In genomic region chr1:3075666-3076387, GRCh38 we compare ENCODE assay signal across 19 cellular contexts. TPM values are rescaled to one million over a fixed set of nuclear protein-coding genes. Genes with fewer than 3 reads are reported as not detected.
DNase-seq lines count a peak whose midpoint lies in the region; ATAC-seq and TF ChIP-seq lines count a peak whose summit lies in the region.
"Had no signal": no experiment of that assay in that cellular context is flagged by ENCODE, and none has a peak within 500 bp of the region (broad histone marks: within the 10 kb centered on the region; RNA-seq: fewer than 3 reads in every experiment).

No MANE protein-coding gene starts in this region.

- H3K4me1 Mint-ChIP-seq in endothelial cell (ENCODE audit: unreplicated experiment): no peaks in the 10 kb centered on the region

- no peaks in the 10 kb centered on the region for H3K27me3 ChIP-seq in right cardiac atrium (ENCODE audit: control insufficient read depth, insufficient read depth)

- intact Hi-C loops in right cardiac atrium (cut with DNase I) (loop anchor here in 2 of 4 donors (10.0 kb wide), 2 partner anchors 199 to 209 kb away; no protein-coding TSS in a partner anchor), cardiac septum (cut with DNase I) (no loop called here)

- H3K27me3 Mint-ChIP-seq in endothelial cell (ENCODE audit: unreplicated experiment): peaks cover 17% of the 10 kb centered on the region

- H3K4me3 Mint-ChIP-seq in endothelial cell (ENCODE audit: unreplicated experiment): peak overlapping the region; percentile 21
- H3K4me3 Mint-ChIP-seq: CD4-positive, alpha-beta memory T cell had no signal

- no peak overlapping the region for H3K27ac ChIP-seq in right cardiac atrium (ENCODE audit: low read length)
- H3K27ac ChIP-seq: GM23248, RWPE1 had no signal

- no peak overlapping the region for H3K27ac Mint-ChIP-seq in endothelial cell (ENCODE audit: unreplicated experiment)
- H3K27ac Mint-ChIP-seq: CD4-positive, alpha-beta memory T cell had no signal

- no peaks in the 10 kb centered on the region for H3K9me3 ChIP-seq in right cardiac atrium (ENCODE audit: control insufficient read depth, low read length)

- DNase-seq in right cardiac atrium (peak in 2 of 3 donors; percentile 41 to 42), cardiac septum (ENCODE audit: low spot score) (no peak), endothelial cell (ENCODE audit: low spot score) (no peak), retinal pigment epithelial cell (ENCODE audit: low read depth) (no peak), MV-4-11 (lab: John Stamatoyannopoulos, UW) (no peak), islet precursor cell (no peak), NCI-H524 (lab: John Stamatoyannopoulos, UW) (no peak)
- DNase-seq: Calu3; CD4-positive, alpha-beta memory T cell; GM23248; NCI-H1417 treated with DMSO at 0.1 percent for 48 hours; NCI-H1930 had no signal

- H3K4me3 ChIP-seq in right cardiac atrium (ENCODE audit: low read length): no peak overlapping the region
- H3K4me3 ChIP-seq in retinal pigment epithelial cell (ENCODE audit: low read length): peak overlapping the region; percentile 17
- H3K4me3 ChIP-seq: GM23248, K562 had no signal

- H3K4me1 ChIP-seq in right cardiac atrium (ENCODE audit: control insufficient read depth, insufficient read depth, low read length): no peaks in the 10 kb centered on the region

- H3K9me3 Mint-ChIP-seq in endothelial cell (ENCODE audit: unreplicated experiment): no peaks in the 10 kb centered on the region
- H3K9me3 Mint-ChIP-seq: CD4-positive, alpha-beta memory T cell had no signal

- no peak for TF ChIP-seq CTCF in endothelial cell (IDR thresholded peaks at IDR 0.05; ENCODE audit: unreplicated experiment)
- TF ChIP-seq CTCF in retinal pigment epithelial cell (conservative IDR thresholded peaks at IDR 0.05; ENCODE audit: low read depth, low read length): no peak

- H3K36me3 Mint-ChIP-seq in endothelial cell (ENCODE audit: low read depth, unreplicated experiment): peaks cover 4% of the 10 kb centered on the region
- H3K36me3 Mint-ChIP-seq: CD4-positive, alpha-beta memory T cell had no signal

- 91% methylated on average over 37 of the region's 37 CpGs for WGBS in right cardiac atrium

- ATAC-seq in right cardiac atrium: no peak
- ATAC-seq in HG03045 (IDR thresholded peaks at IDR 0.05; ENCODE audit: unreplicated experiment): no peak
- ATAC-seq: HCT116, K562 had no signal

RNA-seq across cellular contexts. Expression of gene PRDM16, which starts 6.8 kb away (rescaled TPM):
- total RNA-seq in right cardiac atrium (1 to 10 TPM; 1.1 to 2.9 (median 1.8) TPM), cardiac septum (12.9 TPM), endothelial cell (ENCODE audit: unreplicated experiment) (21.4 TPM)
- polyA plus RNA-seq in right cardiac atrium: 1.9 TPM
- total RNA-seq: CD4-positive, alpha-beta memory T cell; GM23248 had no signal
- polyA plus RNA-seq: CD4-positive, alpha-beta memory T cell had no signal

RNA-seq across cellular contexts. Expression of gene ACTRT2, which starts 54.6 kb away (rescaled TPM):
- total RNA-seq in right cardiac atrium: not detected
- not detected for polyA plus RNA-seq in right cardiac atrium
- not detected for total RNA-seq in cardiac septum
- not detected for total RNA-seq in endothelial cell (ENCODE audit: unreplicated experiment)
- total RNA-seq: A172; Calu3; CD4-positive, alpha-beta memory T cell; G401; GM23248; K562 had no signal
- polyA plus RNA-seq: BJ; CD4-positive, alpha-beta memory T cell; GM23248; K562 had no signal

Comparison
In these comparisons a context has a peak if more than half of its experiments do, and no peak if none do; other contexts are left out.
1. DNase-seq: peak in right cardiac atrium (2 of 3); none in cardiac septum (single experiment), endothelial cell (single experiment), retinal pigment epithelial cell (single experiment), MV-4-11 (single experiment), islet precursor cell (single experiment) and NCI-H524 (0 of 2).